In the genomic region with DNA sequence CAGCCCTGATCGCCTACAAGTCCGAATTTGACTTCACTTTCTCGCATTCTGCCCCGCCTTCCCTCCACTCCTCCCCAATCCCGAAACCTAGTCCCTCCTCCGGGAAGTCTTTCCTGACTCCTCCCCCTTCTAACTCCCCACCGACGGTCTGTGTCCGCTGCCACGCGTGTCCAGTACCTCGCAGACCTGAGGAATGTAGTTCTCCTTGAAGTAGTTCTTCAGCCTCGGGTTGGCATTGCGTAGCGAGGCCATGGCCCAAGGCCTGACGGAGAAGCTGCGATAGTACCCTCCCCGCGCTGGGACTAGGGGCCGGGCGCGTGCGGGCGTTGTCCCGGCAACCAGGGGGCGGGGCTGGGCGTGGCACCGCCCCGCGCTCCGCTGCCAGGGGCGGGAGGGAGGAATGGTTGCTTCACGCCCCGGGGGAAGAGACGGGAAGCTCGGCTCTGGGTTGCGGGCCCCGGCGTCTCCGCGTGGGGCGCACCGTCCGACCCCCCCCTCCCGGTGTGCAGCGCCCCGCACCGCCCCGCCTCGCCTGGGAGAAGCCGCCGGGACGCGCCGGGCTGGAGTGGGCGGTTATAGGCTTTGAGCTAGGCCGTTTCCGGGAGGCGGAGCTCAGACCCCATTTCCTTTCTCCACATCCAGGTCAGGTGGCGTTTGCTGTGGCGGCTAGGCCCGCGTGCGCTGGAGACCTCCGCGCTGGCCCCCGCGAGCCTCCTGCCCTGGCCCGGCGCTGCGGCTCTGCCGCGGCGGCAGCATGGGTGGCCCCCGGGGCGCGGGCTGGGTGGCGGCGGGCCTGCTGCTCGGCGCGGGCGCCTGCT, we compare ENCODE assay signal across 8 cellular contexts. TPM values are rescaled to one million over a fixed set of nuclear protein-coding genes. Genes with fewer than 3 reads are reported as not detected.
DNase-seq lines count a peak whose midpoint lies in the region; ATAC-seq and TF ChIP-seq lines count a peak whose summit lies in the region.

A gene (plus strand): TSS at position 622 of the 818 bp plus-strand sequence. CDS start 133 bp downstream, at position 755.
A gene (minus strand): TSS at position 278 of the 818 bp plus-strand sequence.

- no peaks in the 10 kb centered on the region for H3K27me3 ChIP-seq in trophoblast cell (ENCODE audit: insufficient read depth, low read length)
- H3K27me3 ChIP-seq in transverse colon: no peaks in the 10 kb centered on the region

- TF ChIP-seq CTCF in GM12865 (IDR thresholded peaks at IDR 0.05; ENCODE audit: insufficient read depth, low read depth, low read length, missing control alignments) (no peak), transverse colon (IDR thresholded peaks at IDR 0.05) (peak in 4 of 5 experiments; percentile 25 to 53 (median 34))

- H3K27me3 Mint-ChIP-seq in activated naive CD8-positive, alpha-beta T cell treated with anti-CD3 and anti-CD28 coated beads, Interleukin-2, amount 10 ng/mL, durations not matched to agents 7 days and 5 days: no peaks in the 10 kb centered on the region

- H4K91ac ChIP-seq in trophoblast cell (ENCODE audit: low read depth, low read length): peak within 1 kb of the TSS; percentile 52

- H3K9me3 Mint-ChIP-seq in activated naive CD8-positive, alpha-beta T cell treated with anti-CD3 and anti-CD28 coated beads, Interleukin-2, amount 10 ng/mL, durations not matched to agents 7 days and 5 days: no peaks in the 10 kb centered on the region

- intact Hi-C loops in Right ventricle myocardium superior (cut with DNase I): no loop called here
- intact Hi-C loops in transverse colon (cut with DNase I; ENCODE audit: low total_unique reads): no loop called here

- in situ Hi-C loops in transverse colon (cut with MboI; ENCODE audit: low pct_ligation_motif_present in 1 of 4, low pct_unique_long_range_greater_than_20kb in 1 of 4, low sequenced_read_pairs in 3 of 4): loop anchor here in 3 of 4 donors (25.0 kb wide), 2 partner anchors 213 to 312 kb away; a partner anchor contains a TSS

- peak within 1 kb of the TSS; percentile 75 for H3K9ac ChIP-seq in trophoblast cell (ENCODE audit: low read length)

- peaks cover 4% of the 10 kb centered on the region for H3K79me1 ChIP-seq in trophoblast cell (ENCODE audit: low read length)

- peak within 1 kb of the TSS; percentile 73 for H3K4me3 ChIP-seq in GM12865 (ENCODE audit: low read depth, low read length)
- H3K4me3 ChIP-seq in trophoblast cell (ENCODE audit: low read depth, low read length): peak within 1 kb of the TSS; percentile 95
- H3K4me3 ChIP-seq in transverse colon: peak within 1 kb of the TSS; percentile 67 to 85 (median 74)

- H3K4me1 ChIP-seq in trophoblast cell (ENCODE audit: control insufficient read depth in 1 of 2, insufficient read depth in 2 of 2, low read length in 2 of 2) (no peaks in the 10 kb centered on the region), transverse colon (peaks cover 15 to 24% (median 21%) of the 10 kb centered on the region in 4 donors)

- no CpG with 5 or more reads among the region's 83 CpGs for WGBS in trophoblast cell (ENCODE audit: extremely low coverage, insufficient coverage, insufficient read length)
- WGBS in transverse colon (ENCODE audit: low coverage in 1 of 2), 2 donors: 0% methylated on average over 10 to 53 of the region's 83 CpGs

- H3K79me2 ChIP-seq in trophoblast cell (ENCODE audit: control insufficient read depth, insufficient read depth, low read length, poor library complexity): peaks cover 3% of the 10 kb centered on the region

- peak; percentile 88 for ATAC-seq in HG02678 (IDR thresholded peaks at IDR 0.05; ENCODE audit: unreplicated experiment)
- ATAC-seq in activated naive CD8-positive, alpha-beta T cell treated with anti-CD3 and anti-CD28 coated beads, Interleukin-2, amount 10 ng/mL, durations not matched to agents 7 days and 5 days (ENCODE audit: low read depth): peak; percentile 87
- peak; percentile 99 for ATAC-seq in Right ventricle myocardium superior (ENCODE audit: poor library complexity)

- H2AFZ ChIP-seq in trophoblast cell (ENCODE audit: insufficient read depth, low read length, poor library complexity): peak within 1 kb of the TSS; percentile 96

- H4K12ac ChIP-seq in trophoblast cell (ENCODE audit: low read depth, low read length): peak within 1 kb of the TSS; percentile 39

- peak within 1 kb of the TSS; percentile 90 for H4K8ac ChIP-seq in trophoblast cell (ENCODE audit: low read depth, low read length)

- peak; percentile 53 for TF ChIP-seq POLR2A in transverse colon (IDR thresholded peaks at IDR 0.05)

- H3K27ac ChIP-seq in trophoblast cell (ENCODE audit: low read depth, low read length) (peak within 1 kb of the TSS; percentile 89), transverse colon (peak within 1 kb of the TSS; percentile 93 to 95 (median 94))

- POLR2A ChIA-PET in activated naive CD8-positive, alpha-beta T cell treated with anti-CD3 and anti-CD28 coated beads, Interleukin-2, amount 10 ng/mL, durations not matched to agents 7 days and 5 days (lab: Charles Lee): interaction anchor here (0.7 to 2.6 kb wide), 12 partner anchors 8 to 326 kb away, joined by 3 to 21 read pairs (median 4); a partner anchor contains a TSS

- DNase-seq in GM12865 (ENCODE audit: low read depth) (peak; percentile 93), NCI-H1105 (lab: John Stamatoyannopoulos, UW) (peak; percentile 89), SKM-1 (lab: John Stamatoyannopoulos, UW; ENCODE audit: unreplicated experiment) (peak; percentile 87), Right ventricle myocardium superior (peak; percentile 93), trophoblast cell (peak; percentile 87 to 95), transverse colon (peak; percentile 92)
- DNase-seq in activated naive CD8-positive, alpha-beta T cell treated with anti-CD3 and anti-CD28 coated beads, Interleukin-2, amount 10 ng/mL, durations not matched to agents 7 days and 5 days: peak; percentile 93

- peak within 1 kb of the TSS; percentile 2 for H3K18ac ChIP-seq in trophoblast cell (ENCODE audit: low read length)

- peak within 1 kb of the TSS; percentile 69 for H3K14ac ChIP-seq in trophoblast cell (ENCODE audit: low read length)

- H3K23ac ChIP-seq in trophoblast cell (ENCODE audit: low read length): no peak within 1 kb of the TSS

- H2BK5ac ChIP-seq in trophoblast cell (ENCODE audit: low read depth, low read length, poor library complexity): peak within 1 kb of the TSS; percentile 85

- H3K9me3 ChIP-seq in trophoblast cell (ENCODE audit: insufficient read depth, low read depth, low read length): peaks cover 1% of the 10 kb centered on the region
- H3K9me3 ChIP-seq in transverse colon: no peaks in the 10 kb centered on the region

- peak within 1 kb of the TSS; percentile 83 for H3K4me2 ChIP-seq in trophoblast cell (ENCODE audit: low read length)

- H3K36me3 ChIP-seq in trophoblast cell (ENCODE audit: control insufficient read depth in 1 of 2, insufficient read depth in 2 of 2, low read length in 2 of 2): no peaks in the 10 kb centered on the region
- no peaks in the 10 kb centered on the region for H3K36me3 ChIP-seq in transverse colon

- no peak within 1 kb of the TSS for H2BK12ac ChIP-seq in trophoblast cell (ENCODE audit: low read length)

- peaks cover 10% of the 10 kb centered on the region for H3K36me3 Mint-ChIP-seq in activated naive CD8-positive, alpha-beta T cell treated with anti-CD3 and anti-CD28 coated beads, Interleukin-2, amount 10 ng/mL, durations not matched to agents 7 days and 5 days

- H2AK5ac ChIP-seq in trophoblast cell (ENCODE audit: low read length): no peak within 1 kb of the TSS

- peak within 1 kb of the TSS; percentile 92 for H3K4me3 Mint-ChIP-seq in activated naive CD8-positive, alpha-beta T cell treated with anti-CD3 and anti-CD28 coated beads, Interleukin-2, amount 10 ng/mL, durations not matched to agents 7 days and 5 days

- TF ChIP-seq EP300 in transverse colon (IDR thresholded peaks at IDR 0.05; ENCODE audit: low read depth): no peak

- H3K27ac Mint-ChIP-seq in activated naive CD8-positive, alpha-beta T cell treated with anti-CD3 and anti-CD28 coated beads, Interleukin-2, amount 10 ng/mL, durations not matched to agents 7 days and 5 days: peak within 1 kb of the TSS; percentile 92

- H3K4ac ChIP-seq in trophoblast cell (ENCODE audit: low read depth, low read length): no peak within 1 kb of the TSS

- H3K4me1 Mint-ChIP-seq in activated naive CD8-positive, alpha-beta T cell treated with anti-CD3 and anti-CD28 coated beads, Interleukin-2, amount 10 ng/mL, durations not matched to agents 7 days and 5 days: peaks cover 12% of the 10 kb centered on the region

- H2BK120ac ChIP-seq in trophoblast cell (ENCODE audit: insufficient read depth, low read length, poor library complexity): peak within 1 kb of the TSS; percentile 70

RNA-seq across cellular contexts. Expression of the first gene that starts in this region (rescaled TPM):
- 10 to 100 TPM; 22.1 to 27.7 TPM for total RNA-seq in activated naive CD8-positive, alpha-beta T cell treated with anti-CD3 and anti-CD28 coated beads, Interleukin-2, amount 10 ng/mL, durations not matched to agents 7 days and 5 days
- 18.6 TPM for total RNA-seq in Right ventricle myocardium superior
- 14.8 and 16.6 TPM in 2 replicates for polyA plus RNA-seq in trophoblast cell (2013)
- 10 to 100 TPM; 12.7 to 50.7 (median 27.0) TPM for total RNA-seq in transverse colon

RNA-seq across cellular contexts. Expression of the second gene that starts in this region (rescaled TPM):
- total RNA-seq in activated naive CD8-positive, alpha-beta T cell treated with anti-CD3 and anti-CD28 coated beads, Interleukin-2, amount 10 ng/mL, durations not matched to agents 7 days and 5 days: 1 to 10 TPM in 1 of 2 experiments, under 1 TPM in 1; 0.65 to 1.4 TPM
- total RNA-seq in Right ventricle myocardium superior (0.51 TPM), transverse colon (1 to 10 TPM in 2 of 4 donors, under 1 TPM in 1, not detected in 1; 0.96 to 6.8 (median 1.9) TPM)
- 0.22 TPM in 2 replicates for polyA plus RNA-seq in trophoblast cell (2013)

Comparison
In these comparisons a context has a peak if more than half of its experiments do, and no peak if none do; other contexts are left out.
1. Peak in every context shown above with its lines: DNase-seq, ATAC-seq, H3K4me3 ChIP-seq and H3K27ac ChIP-seq.